In genomic region chr14:102629700-102630365, GRCh38 we compare ENCODE assay signal across 10 cellular contexts. TPM values are rescaled to one million over a fixed set of nuclear protein-coding genes. Genes with fewer than 3 reads are reported as not detected.
DNase-seq lines count a peak whose midpoint lies in the region; ATAC-seq, FAIRE-seq and TF ChIP-seq lines count a peak whose summit lies in the region.
"Had no signal": no experiment of that assay in that cellular context is flagged by ENCODE, and none has a peak within 500 bp of the region (broad histone marks: within the 10 kb centered on the region; RNA-seq: fewer than 3 reads in every experiment).

No MANE protein-coding gene starts in this region.

- peak overlapping the region; percentile 18 for H3K4me3 Mint-ChIP-seq in WTC11
- no peak overlapping the region for H3K4me3 Mint-ChIP-seq in naive thymus-derived CD8-positive, alpha-beta T cell
- no peak overlapping the region for H3K4me3 Mint-ChIP-seq in stimulated activated memory B cell treated with anti-CD40 and anti-IgM and Interleukin-4, amounts not matched to agents 10 μg/mL and 1 μg/mL and 100 μg/mL, for 72 hours
- H3K4me3 Mint-ChIP-seq: natural killer cell treated with Interleukin-12 subunit alpha and Interleukin-12 subunit beta and Interleukin-15 and Interleukin-18, amount 100 ng/mL, for 72 hours had no signal

- DNase-seq in D721Med (ENCODE audit: insufficient read length, low spot score) (no peak), Kasumi-1 (lab: John Stamatoyannopoulos, UW) (peak; percentile 23 to 35), WTC11 (ENCODE audit: low spot score) (no peak), NCI-H1048 (lab: John Stamatoyannopoulos, UW) (no peak)
- no peak for DNase-seq in naive thymus-derived CD8-positive, alpha-beta T cell
- no peak for DNase-seq in activated CD4-positive, alpha-beta T cell treated with anti-CD3 and anti-CD28 coated beads for 48 hours
- DNase-seq: NCI-H748 treated with DMSO at 0.1 percent for 48 hours had no signal

- H3K27ac Mint-ChIP-seq in WTC11, result peak overlapping the region; percentile 75
- peak overlapping the region in 6 of 10 donors; percentile 35 to 66 (median 50) for H3K27ac Mint-ChIP-seq in naive thymus-derived CD8-positive, alpha-beta T cell
- no peak overlapping the region for H3K27ac Mint-ChIP-seq in stimulated activated memory B cell treated with anti-CD40 and anti-IgM and Interleukin-4, amounts not matched to agents 10 μg/mL and 1 μg/mL and 100 μg/mL, for 72 hours
- H3K27ac Mint-ChIP-seq: natural killer cell treated with Interleukin-12 subunit alpha and Interleukin-12 subunit beta and Interleukin-15 and Interleukin-18, amount 100 ng/mL, for 72 hours had no signal

- peak; percentile 21 for FAIRE-seq in D721Med (lab: Jason Lieb, UNC)

- ATAC-seq in WTC11 (peak; percentile 58), HG03159 (IDR thresholded peaks at IDR 0.05; ENCODE audit: unreplicated experiment) (no peak)
- no peak for ATAC-seq in naive thymus-derived CD8-positive, alpha-beta T cell
- no peak for ATAC-seq in stimulated activated memory B cell treated with anti-CD40 and anti-IgM and Interleukin-4, amounts not matched to agents 10 μg/mL and 1 μg/mL and 100 μg/mL, for 72 hours
- ATAC-seq: natural killer cell treated with Interleukin-12 subunit alpha and Interleukin-12 subunit beta and Interleukin-15 and Interleukin-18, amount 100 ng/mL, for 72 hours had no signal

- CTCF ChIA-PET in WTC11 (lab: Charles Lee), result interaction anchor here (0.8 to 2.1 kb wide), 6 partner anchors 9 to 105 kb away, joined by 3 to 9 read pairs (median 6); no protein-coding TSS in a partner anchor

- no peak for TF ChIP-seq CTCF in D721Med (IDR thresholded peaks at IDR 0.05; ENCODE audit: insufficient read depth, missing control alignments)
- TF ChIP-seq CTCF in WTC11 (IDR thresholded peaks at IDR 0.05), result no peak

- H3K27me3 Mint-ChIP-seq in WTC11 (ENCODE audit: low read depth), result no peaks in the 10 kb centered on the region
- H3K27me3 Mint-ChIP-seq in naive thymus-derived CD8-positive, alpha-beta T cell, result no peaks in the 10 kb centered on the region
- no peaks in the 10 kb centered on the region for H3K27me3 Mint-ChIP-seq in stimulated activated memory B cell treated with anti-CD40 and anti-IgM and Interleukin-4, amounts not matched to agents 10 μg/mL and 1 μg/mL and 100 μg/mL, for 72 hours
- H3K27me3 Mint-ChIP-seq: natural killer cell treated with Interleukin-12 subunit alpha and Interleukin-12 subunit beta and Interleukin-15 and Interleukin-18, amount 100 ng/mL, for 72 hours had no signal

- POLR2A ChIA-PET in WTC11 (lab: Charles Lee), result interaction anchor here (1.1 kb wide), 1 partner anchor 74 kb away, joined by 3 read pairs; no protein-coding TSS in a partner anchor
- POLR2A ChIA-PET in naive thymus-derived CD8-positive, alpha-beta T cell (lab: Charles Lee), result no interaction called here

- H3K9me3 Mint-ChIP-seq in WTC11, result no peaks in the 10 kb centered on the region
- no peaks in the 10 kb centered on the region for H3K9me3 Mint-ChIP-seq in naive thymus-derived CD8-positive, alpha-beta T cell
- no peaks in the 10 kb centered on the region for H3K9me3 Mint-ChIP-seq in stimulated activated memory B cell treated with anti-CD40 and anti-IgM and Interleukin-4, amounts not matched to agents 10 μg/mL and 1 μg/mL and 100 μg/mL, for 72 hours
- H3K9me3 Mint-ChIP-seq: natural killer cell treated with Interleukin-12 subunit alpha and Interleukin-12 subunit beta and Interleukin-15 and Interleukin-18, amount 100 ng/mL, for 72 hours had no signal

- H3K4me1 Mint-ChIP-seq in WTC11, result peaks cover 46% of the 10 kb centered on the region
- peaks cover 23 to 66% (median 45%) of the 10 kb centered on the region in 4 donors for H3K4me1 Mint-ChIP-seq in naive thymus-derived CD8-positive, alpha-beta T cell
- H3K4me1 Mint-ChIP-seq in stimulated activated memory B cell treated with anti-CD40 and anti-IgM and Interleukin-4, amounts not matched to agents 10 μg/mL and 1 μg/mL and 100 μg/mL, for 72 hours, result peaks cover 42% of the 10 kb centered on the region

- no peaks in the 10 kb centered on the region for H3K36me3 Mint-ChIP-seq in WTC11
- H3K36me3 Mint-ChIP-seq in naive thymus-derived CD8-positive, alpha-beta T cell, result peaks cover 0 to 14% (median 0%) of the 10 kb centered on the region in 3 donors
- peaks cover 20% of the 10 kb centered on the region for H3K36me3 Mint-ChIP-seq in stimulated activated memory B cell treated with anti-CD40 and anti-IgM and Interleukin-4, amounts not matched to agents 10 μg/mL and 1 μg/mL and 100 μg/mL, for 72 hours
- H3K36me3 Mint-ChIP-seq: natural killer cell treated with Interleukin-12 subunit alpha and Interleukin-12 subunit beta and Interleukin-15 and Interleukin-18, amount 100 ng/mL, for 72 hours had no signal

TF ChIP-seq in WTC11, 78 proteins besides CTCF, POLR2A, EP300 and RAD21 (continues in another document):
- TF ChIP-seq CBFB (CRISPR knock-in tag; IDR thresholded peaks at IDR 0.05; ENCODE audit: low read depth) (no peak), ZNF219 (CRISPR knock-in tag; IDR thresholded peaks at IDR 0.05; ENCODE audit: borderline replicate concordance) (no peak), CREM (CRISPR knock-in tag; IDR thresholded peaks at IDR 0.05) (no peak), MYBL2 (CRISPR knock-in tag; IDR thresholded peaks at IDR 0.05) (no peak), ZNF425 (CRISPR knock-in tag; conservative IDR thresholded peaks at IDR 0.05) (no peak), MLX (CRISPR knock-in tag; IDR thresholded peaks at IDR 0.05) (no peak), ATF6 (CRISPR knock-in tag; IDR thresholded peaks at IDR 0.05) (no peak), USF2 (CRISPR knock-in tag; IDR thresholded peaks at IDR 0.05) (peak; percentile 65), TP53 (CRISPR knock-in tag; IDR thresholded peaks at IDR 0.05) (no peak), USF1 (CRISPR knock-in tag; IDR thresholded peaks at IDR 0.05) (peak; percentile 60)

RNA-seq across cellular contexts. Expression of gene RCOR1, which starts 37.4 kb away (rescaled TPM):
- 25.1 to 25.4 TPM (median 25.4 TPM) in 3 replicates for total RNA-seq in WTC11 (2021)
- total RNA-seq in naive thymus-derived CD8-positive, alpha-beta T cell, result 10 to 100 TPM; 21.7 to 24.0 TPM
- polyA plus RNA-seq in naive thymus-derived CD8-positive, alpha-beta T cell, result 1 to 10 TPM in 2 of 3 donors, under 1 TPM in 1; 0.43 to 1.2 (median 1.2) TPM

Comparison
In these comparisons a context has a peak if more than half of its experiments do, and no peak if none do; other contexts are left out.
1. DNase-seq: peak in Kasumi-1 (2 of 2); none in D721Med (single experiment), WTC11 (single experiment), naive thymus-derived CD8-positive, alpha-beta T cell (0 of 10), activated CD4-positive, alpha-beta T cell treated with anti-CD3 and anti-CD28 coated beads for 48 hours (single experiment) and NCI-H1048 (single experiment).